8 cellular contexts compared by ENCODE assay signal in the genomic region with DNA sequence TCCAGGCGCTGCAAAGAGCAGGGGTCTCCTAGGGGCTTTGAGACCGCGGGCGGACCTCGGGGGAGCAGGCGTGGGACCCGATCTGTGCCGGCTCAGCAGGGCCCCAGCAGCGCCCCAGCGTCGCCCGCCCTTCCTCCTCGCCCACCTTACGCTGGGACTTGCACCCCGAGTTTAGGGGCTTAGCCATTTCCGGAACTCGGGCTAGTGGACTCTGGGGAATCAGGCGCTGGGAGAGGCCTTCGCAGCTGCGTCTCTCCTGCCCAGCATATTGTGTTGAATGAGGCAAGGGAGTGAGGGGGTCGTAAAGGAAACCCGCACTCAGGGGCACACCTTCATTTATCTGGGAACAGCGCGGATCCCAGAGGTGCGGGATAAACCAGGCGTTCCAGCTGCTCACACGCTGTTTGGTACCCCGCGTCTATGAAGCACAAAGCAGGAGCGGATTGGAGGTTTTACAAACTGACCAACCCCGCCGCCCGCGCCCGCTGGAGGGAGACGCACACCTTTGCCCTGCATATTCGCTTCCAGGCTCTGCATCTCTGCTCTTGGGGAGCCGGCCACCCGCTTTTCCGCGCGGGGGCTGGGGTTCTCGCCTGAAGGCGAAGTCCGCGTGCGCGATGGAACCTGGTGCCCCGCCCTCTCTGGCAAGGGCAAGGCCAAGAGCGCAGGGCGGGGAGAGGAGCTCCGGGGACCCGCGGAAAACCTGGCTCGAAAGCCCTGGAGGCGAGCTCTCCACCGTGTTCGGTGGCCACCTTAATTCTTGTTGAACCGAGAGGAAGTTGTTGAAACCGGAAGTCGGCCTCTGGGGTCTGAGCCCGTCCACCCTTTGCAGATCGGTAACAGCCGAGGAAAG. TPM values are rescaled to one million over a fixed set of nuclear protein-coding genes. Genes with fewer than 3 reads are reported as not detected.
A peak's percentile ranks its signal among the peaks of the same experiment; 100 is the strongest.
DNase-seq lines count a peak whose midpoint lies in the region; ATAC-seq and TF ChIP-seq lines count a peak whose summit lies in the region.

No MANE protein-coding gene starts in this region.

- H3K4me3 ChIP-seq in right lobe of liver (no peak overlapping the region), upper lobe of left lung (peak overlapping the region in 3 of 4 donors; percentile 7 to 33 (median 29))

- H3K9me3 ChIP-seq in right lobe of liver (no peaks in the 10 kb centered on the region), upper lobe of left lung (no peaks in the 10 kb centered on the region)

- H3K27ac ChIP-seq in right lobe of liver (no peak overlapping the region), upper lobe of left lung (no peak overlapping the region)

- H3K27me3 ChIP-seq in right lobe of liver (peaks cover 0 to 41% of the 10 kb centered on the region in 2 donors), upper lobe of left lung (peaks cover 0 to 71% (median 40%) of the 10 kb centered on the region in 4 donors)

- peaks cover 15% of the 10 kb centered on the region for H3K4me1 Mint-ChIP-seq in activated naive CD4-positive, alpha-beta T cell treated with anti-CD3 and anti-CD28 coated beads for 36 hours (ENCODE audit: low read depth)
- H3K4me1 Mint-ChIP-seq in activated naive CD8-positive, alpha-beta T cell treated with anti-CD3 and anti-CD28 coated beads, Interleukin-2, amount 10 ng/mL, durations not matched to agents 7 days and 5 days = peaks cover 13% of the 10 kb centered on the region

- POLR2A ChIA-PET in activated naive CD8-positive, alpha-beta T cell treated with anti-CD3 and anti-CD28 coated beads, Interleukin-2, amount 10 ng/mL, durations not matched to agents 7 days and 5 days (lab: Charles Lee) = no interaction called here

- H3K27me3 Mint-ChIP-seq in activated naive CD4-positive, alpha-beta T cell treated with anti-CD3 and anti-CD28 coated beads for 36 hours (ENCODE audit: low read depth) = peaks cover 93% of the 10 kb centered on the region
- H3K27me3 Mint-ChIP-seq in activated naive CD8-positive, alpha-beta T cell treated with anti-CD3 and anti-CD28 coated beads, Interleukin-2, amount 10 ng/mL, durations not matched to agents 7 days and 5 days = peaks cover 95% of the 10 kb centered on the region

- H3K36me3 Mint-ChIP-seq in activated naive CD4-positive, alpha-beta T cell treated with anti-CD3 and anti-CD28 coated beads for 36 hours (ENCODE audit: low read depth) = no peaks in the 10 kb centered on the region
- no peaks in the 10 kb centered on the region for H3K36me3 Mint-ChIP-seq in activated naive CD8-positive, alpha-beta T cell treated with anti-CD3 and anti-CD28 coated beads, Interleukin-2, amount 10 ng/mL, durations not matched to agents 7 days and 5 days

- no peak for DNase-seq in activated naive CD4-positive, alpha-beta T cell treated with anti-CD3 and anti-CD28 coated beads for 36 hours
- no peak for DNase-seq in activated naive CD4-positive, alpha-beta T cell treated with anti-CD3 and anti-CD28 coated beads, Interleukin-2, amount 50 U/mL, for 16 hours
- DNase-seq in activated naive CD8-positive, alpha-beta T cell treated with anti-CD3 and anti-CD28 coated beads, Interleukin-2, amount 10 ng/mL, durations not matched to agents 7 days and 5 days = peak; percentile 44
- DNase-seq in right lobe of liver (peak in 1 of 3 donors; percentile 40), upper lobe of left lung (peak in 1 of 2 donors; percentile 88), activated gamma-delta T cell (lab: John Stamatoyannopoulos, UW) (no peak), globus pallidus (ENCODE audit: low spot score) (no peak)

- peak overlapping the region; percentile 27 for H3K4me3 Mint-ChIP-seq in activated naive CD4-positive, alpha-beta T cell treated with anti-CD3 and anti-CD28 coated beads for 36 hours
- H3K4me3 Mint-ChIP-seq in activated naive CD8-positive, alpha-beta T cell treated with anti-CD3 and anti-CD28 coated beads, Interleukin-2, amount 10 ng/mL, durations not matched to agents 7 days and 5 days = peak overlapping the region; percentile 32

- ATAC-seq in activated naive CD8-positive, alpha-beta T cell treated with anti-CD3 and anti-CD28 coated beads, Interleukin-2, amount 10 ng/mL, durations not matched to agents 7 days and 5 days (ENCODE audit: low read depth) = peak; percentile 30
- peak; percentile 38 to 54 (median 46) for ATAC-seq in right lobe of liver
- ATAC-seq in upper lobe of left lung (ENCODE audit: low FRiP score in 2 of 2) = peak in 1 of 2 donors; percentile 29
- ATAC-seq in GM18870 (IDR thresholded peaks at IDR 0.05; ENCODE audit: unreplicated experiment) = no peak

- peak in 1 of 4 donors; percentile 18 for TF ChIP-seq CTCF in right lobe of liver (IDR thresholded peaks at IDR 0.05)
- TF ChIP-seq CTCF in upper lobe of left lung (IDR thresholded peaks at IDR 0.05) = no peak

- intact Hi-C loops in activated naive CD4-positive, alpha-beta T cell treated with anti-CD3 and anti-CD28 coated beads for 36 hours (cut with micrococcal nuclease) = loop anchor here (10.0 kb wide), 1 partner anchor 742 kb away; no protein-coding TSS in a partner anchor
- intact Hi-C loops in right lobe of liver (cut with DNase I) = no loop called here

- H3K27ac Mint-ChIP-seq in activated naive CD4-positive, alpha-beta T cell treated with anti-CD3 and anti-CD28 coated beads for 36 hours = no peak overlapping the region
- no peak overlapping the region for H3K27ac Mint-ChIP-seq in activated naive CD8-positive, alpha-beta T cell treated with anti-CD3 and anti-CD28 coated beads, Interleukin-2, amount 10 ng/mL, durations not matched to agents 7 days and 5 days

- no peak for TF ChIP-seq EP300 in upper lobe of left lung (IDR thresholded peaks at IDR 0.05)

- TF ChIP-seq POLR2A in right lobe of liver (IDR thresholded peaks at IDR 0.05) = no peak
- no peak for TF ChIP-seq POLR2A in upper lobe of left lung (IDR thresholded peaks at IDR 0.05)

- no peaks in the 10 kb centered on the region for H3K9me3 Mint-ChIP-seq in activated naive CD4-positive, alpha-beta T cell treated with anti-CD3 and anti-CD28 coated beads for 36 hours
- H3K9me3 Mint-ChIP-seq in activated naive CD8-positive, alpha-beta T cell treated with anti-CD3 and anti-CD28 coated beads, Interleukin-2, amount 10 ng/mL, durations not matched to agents 7 days and 5 days = no peaks in the 10 kb centered on the region

- H3K4me1 ChIP-seq in right lobe of liver = peaks cover 0 to 14% (median 0%) of the 10 kb centered on the region in 4 donors
- peaks cover 13 to 30% (median 18%) of the 10 kb centered on the region in 4 donors for H3K4me1 ChIP-seq in upper lobe of left lung

- CTCF ChIA-PET in activated naive CD4-positive, alpha-beta T cell treated with anti-CD3 and anti-CD28 coated beads for 36 hours (lab: Charles Lee) = interaction anchor here (0.8 kb wide), 1 partner anchor 223 kb away, joined by 3 read pairs; no protein-coding TSS in a partner anchor

- 4% methylated on average over 16 of the region's 64 CpGs for WGBS in right lobe of liver (ENCODE audit: insufficient coverage, low coverage, low lambda C conversion rate, missing lambda C conversion rate)
- 5 to 6% methylated on average over 7 to 48 of the region's 64 CpGs for WGBS in upper lobe of left lung, 2 donors

- H3K36me3 ChIP-seq in right lobe of liver (no peaks in the 10 kb centered on the region), upper lobe of left lung (no peaks in the 10 kb centered on the region)

RNA-seq across cellular contexts. Expression of a gene that starts 6.7 kb away (rescaled TPM):
- not detected for total RNA-seq in activated naive CD4-positive, alpha-beta T cell treated with anti-CD3 and anti-CD28 coated beads for 36 hours
- total RNA-seq in activated naive CD8-positive, alpha-beta T cell treated with anti-CD3 and anti-CD28 coated beads, Interleukin-2, amount 10 ng/mL, durations not matched to agents 7 days and 5 days = not detected
- total RNA-seq in right lobe of liver = not detected
- total RNA-seq in upper lobe of left lung = not detected

Comparison
In these comparisons a context has a peak if more than half of its experiments do, and no peak if none do; other contexts are left out.
1. H3K4me3 ChIP-seq: peak in upper lobe of left lung (3 of 4); none in right lobe of liver (0 of 3).